18 cellular contexts compared by ENCODE assay signal in genomic region chr1:26155370-26156284, GRCh38. TPM values are rescaled to one million over a fixed set of nuclear protein-coding genes. Genes with fewer than 3 reads are reported as not detected.
A peak's percentile ranks its signal among the peaks of the same experiment; 100 is the strongest.
DNase-seq lines count a peak whose midpoint lies in the region; ATAC-seq, FAIRE-seq and TF ChIP-seq lines count a peak whose summit lies in the region.
"Had no signal": no experiment of that assay in that cellular context is flagged by ENCODE, and none has a peak within 500 bp of the region (broad histone marks: within the 10 kb centered on the region; RNA-seq: fewer than 3 reads in every experiment).

No MANE protein-coding gene starts in this region.

- peaks cover 74% of the 10 kb centered on the region for H3K27me3 Mint-ChIP-seq in GM23338 (ENCODE audit: insufficient read depth, low read depth, poor library complexity)

- 62% methylated on average over 21 of the region's 21 CpGs for WGBS in K562 (ENCODE audit: insufficient coverage, low coverage, missing lambda C conversion rate)

- intact Hi-C loops in K562 (cut with micrococcal nuclease), result no loop called here

- no peak for TF ChIP-seq POLR2A in K562 (conservative IDR thresholded peaks at IDR 0.05)

- H3K9me3 Mint-ChIP-seq in GM23338, result no peaks in the 10 kb centered on the region
- H3K9me3 Mint-ChIP-seq: activated naive CD4-positive, alpha-beta T cell treated with anti-CD3 and anti-CD28 coated beads, Interleukin-2, amount 50 U/mL, for 72 hours; central memory CD8-positive, alpha-beta T cell; IgD-negative memory B cell had no signal

- H3K27me3 ChIP-seq in GM23338 (ENCODE audit: insufficient read depth) (peaks cover 98% of the 10 kb centered on the region), K562 (ENCODE audit: control insufficient read depth in 2 of 2, insufficient read depth in 2 of 2, low read length in 2 of 2) (no peaks in the 10 kb centered on the region), iPS-20b (ENCODE audit: insufficient read depth, low read length) (peaks cover 94% of the 10 kb centered on the region), skeletal muscle tissue (ENCODE audit: control insufficient read depth in 3 of 3, insufficient read depth in 3 of 3, low read length in 3 of 3) (peaks cover 5 to 10% (median 9%) of the 10 kb centered on the region in 3 donors)
- H3K27me3 ChIP-seq: pancreas had no signal

- H4K20me1 ChIP-seq in GM23338 (replicated peaks; ENCODE audit: insufficient read depth), result peaks cover 5% of the 10 kb centered on the region; the same call in 1 of the 2 replicates
- H4K20me1 ChIP-seq in K562 (replicated peaks; ENCODE audit: control insufficient read depth, insufficient read depth, low read length), result no peaks in the 10 kb centered on the region

- H3K4me1 ChIP-seq in GM23338 (ENCODE audit: insufficient read depth) (peaks cover 43% of the 10 kb centered on the region), K562 (replicated peaks in 1 of 2; ENCODE audit: control insufficient read depth in 2 of 2, insufficient read depth in 2 of 2, low read length in 2 of 2) (peaks cover 9 to 37% of the 10 kb centered on the region in 2 experiments), iPS-20b (ENCODE audit: insufficient read depth, low read length) (peaks cover 30% of the 10 kb centered on the region), skeletal muscle tissue (ENCODE audit: control insufficient read depth in 3 of 3, insufficient read depth in 3 of 3, low read length in 3 of 3) (peaks cover 4 to 32% (median 16%) of the 10 kb centered on the region in 3 donors)
- H3K4me1 ChIP-seq: pancreas had no signal

- H3K4me3 ChIP-seq in GM23338 (peak overlapping the region; percentile 58), K562 (no peak overlapping the region), iPS-20b (ENCODE audit: low read length) (peak overlapping the region; percentile 61), skeletal muscle tissue (ENCODE audit: low read length in 3 of 3) (peak overlapping the region in 1 of 3 donors; percentile 51)

- H3K4me2 ChIP-seq in GM23338 (peak overlapping the region; percentile 89), K562 (ENCODE audit: insufficient read depth, low read length) (no peak overlapping the region)

- H3F3A ChIP-seq in GM23338 (replicated peaks; ENCODE audit: low read depth), result peaks cover 7% of the 10 kb centered on the region; the same call in 1 of the 2 replicates

- H3K9ac ChIP-seq in K562 (ENCODE audit: insufficient read depth in 1 of 2, low read depth in 2 of 2, low read length in 2 of 2), result peak overlapping the region in 1 of 2 experiments; percentile 76; a peak in 2 of 4 replicates
- no peak overlapping the region for H3K9ac ChIP-seq in iPS-20b (ENCODE audit: low read depth, low read length)
- peak overlapping the region in 2 of 3 donors; percentile 10 to 50 for H3K9ac ChIP-seq in skeletal muscle tissue (ENCODE audit: low read depth in 1 of 3, low read length in 3 of 3)

- H3K9me1 ChIP-seq in K562 (ENCODE audit: control insufficient read depth, insufficient read depth, low read length), result no peaks in the 10 kb centered on the region

- FAIRE-seq in K562 (lab: Jason Lieb, UNC), result no peak
- FAIRE-seq: pancreas had no signal

- H3K4me3 Mint-ChIP-seq in GM23338, result peak overlapping the region; percentile 76
- H3K4me3 Mint-ChIP-seq: central memory CD8-positive, alpha-beta T cell had no signal

- no peak overlapping the region for H3K27ac ChIP-seq in GM23338 (ENCODE audit: low read depth)
- H3K27ac ChIP-seq in K562 (ENCODE audit: extremely low read depth, low read depth, low read length), result no peak overlapping the region
- no peak overlapping the region for H3K27ac ChIP-seq in iPS-20b (ENCODE audit: low read length)
- H3K27ac ChIP-seq in skeletal muscle tissue (ENCODE audit: low read depth, low read length), result peak overlapping the region; percentile 80
- H3K27ac ChIP-seq: pancreas had no signal

- no peak for TF ChIP-seq EP300 in K562 (IDR thresholded peaks at IDR 0.05; ENCODE audit: low read length)

- in situ Hi-C loops in K562 (cut with MboI), result no loop called here

- no peak for TF ChIP-seq CTCF in GM23338 (conservative IDR thresholded peaks at IDR 0.05; ENCODE audit: low read depth in 2 of 2)
- no peak for TF ChIP-seq CTCF in K562 (IDR thresholded peaks at IDR 0.05 in 2 of 3, conservative IDR thresholded peaks at IDR 0.05 in 1 of 3; ENCODE audit: insufficient read depth in 2 of 3, low read depth in 1 of 3, low read length in 3 of 3)

- POLR2A ChIA-PET in K562 (lab: Yijun Ruan, JAX), result interaction anchor here (0.6 to 2.7 kb wide), 12 partner anchors 8 to 83 kb away, joined by 3 to 13 read pairs (median 4); partner anchors contain the start of gene ZNF593

- TF ChIP-seq RAD21 in K562 (CRISPR knock-in tag; conservative IDR thresholded peaks at IDR 0.05 in 1 of 2, IDR thresholded peaks at IDR 0.05 in 1 of 2), result no peak

- H2AFZ ChIP-seq in GM23338 (no peak overlapping the region), K562 (ENCODE audit: low read depth, low read length) (no peak overlapping the region)

- no peak overlapping the region for H3K27ac Mint-ChIP-seq in GM23338
- H3K27ac Mint-ChIP-seq: activated naive CD4-positive, alpha-beta T cell treated with anti-CD3 and anti-CD28 coated beads, Interleukin-2, amount 50 U/mL, for 72 hours; IgD-negative memory B cell had no signal

- BruUV-seq in K562 (replicated peaks; lab: Mats Ljungman, UMichigan), result no TSS peak

- H3K36me3 ChIP-seq in GM23338 (ENCODE audit: insufficient read depth) (no peaks in the 10 kb centered on the region), K562 (ENCODE audit: control insufficient read depth, insufficient read depth, low read length) (no peaks in the 10 kb centered on the region), iPS-20b (ENCODE audit: insufficient read depth, low read depth, low read length) (no peaks in the 10 kb centered on the region), skeletal muscle tissue (ENCODE audit: control insufficient read depth in 3 of 3, insufficient read depth in 3 of 3, low read length in 3 of 3) (no peaks in the 10 kb centered on the region)
- H3K36me3 ChIP-seq: pancreas, tibial nerve had no signal

- H3K79me2 ChIP-seq in GM23338 (replicated peaks; ENCODE audit: insufficient read depth) (no peaks in the 10 kb centered on the region), K562 (ENCODE audit: control insufficient read depth, insufficient read depth, low read length) (no peaks in the 10 kb centered on the region)

- H3K36me3 Mint-ChIP-seq in GM23338 (ENCODE audit: low read depth), result no peaks in the 10 kb centered on the region
- H3K36me3 Mint-ChIP-seq: activated naive CD4-positive, alpha-beta T cell treated with anti-CD3 and anti-CD28 coated beads, Interleukin-2, amount 50 U/mL, for 72 hours had no signal

- no peaks in the 10 kb centered on the region for H3K9me3 ChIP-seq in K562 (replicated peaks; ENCODE audit: control insufficient read depth, insufficient read depth, low read depth, low read length)
- H3K9me3 ChIP-seq in iPS-20b (ENCODE audit: insufficient read depth, low read depth, low read length), result no peaks in the 10 kb centered on the region
- H3K9me3 ChIP-seq in skeletal muscle tissue (ENCODE audit: control insufficient read depth in 3 of 3, low read length in 3 of 3), result no peaks in the 10 kb centered on the region
- H3K9me3 ChIP-seq: pancreas, tibial nerve had no signal

- CTCF ChIA-PET in K562 (lab: Yijun Ruan, JAX; ENCODE audit: low intra/inter-chr PET ratio), result interaction anchor here (1.2 kb wide), 1 partner anchor 11 kb away, joined by 4 read pairs; no protein-coding TSS in a partner anchor

- peaks cover 59% of the 10 kb centered on the region for H3K4me1 Mint-ChIP-seq in GM23338
- H3K4me1 Mint-ChIP-seq: central memory CD8-positive, alpha-beta T cell; IgD-negative memory B cell had no signal

- peak; percentile 67 for DNase-seq in GM23338 (ENCODE audit: low spot score)
- no peak for DNase-seq in K562 (ENCODE audit: extremely low read depth in 1 of 4, low spot score in 3 of 4)
- no peak for DNase-seq in KG1 (lab: John Stamatoyannopoulos, UW)
- no peak for DNase-seq in activated naive CD4-positive, alpha-beta T cell (lab: John Stamatoyannopoulos, UW)
- no peak for DNase-seq in ecto neural progenitor cell (ENCODE audit: low spot score)
- DNase-seq: DMS79, erythroblast, NCI-H446 had no signal

- no peaks in the 10 kb centered on the region for H3K9me2 ChIP-seq in GM23338 (ENCODE audit: insufficient read depth)

- ATAC-seq in GM23338 (peak; percentile 10), K562 (no peak), HG03439 (IDR thresholded peaks at IDR 0.05; ENCODE audit: unreplicated experiment) (no peak)
- ATAC-seq: activated naive CD4-positive, alpha-beta T cell treated with anti-CD3 and anti-CD28 coated beads, Interleukin-2, amount 50 U/mL, for 72 hours; Panc1; pancreas had no signal

RNA-seq across cellular contexts. Expression of gene FAM110D, which starts 3.3 kb away (rescaled TPM):
- 0.08 and 0.24 TPM in 2 replicates for total RNA-seq in GM23338 (2014; rRNA removed; shearing (Covaris generic))
- polyA plus RNA-seq in GM23338 (2016; fragmentation: Nextera tagmentation; extraction: Ambion mirVana), result 0.39 and 0.45 TPM in 2 replicates
- 0.92 and 1.5 TPM in 2 replicates for total RNA-seq in K562 (2011; cell fraction: chromatin; rRNA removed; ENCODE audit: low replicate concordance)
- total RNA-seq in K562 (2011; cell fraction: nucleolus; rRNA removed), result 0.79 and 1.3 TPM in 2 replicates
- 1.5 and 2.1 TPM in 2 replicates for total RNA-seq in K562 (2011; cell fraction: nucleoplasm; rRNA removed)
- 0.64 and 0.69 TPM in 2 replicates for total RNA-seq in K562 (2014; rRNA removed)
- 0.26 and 0.33 TPM in 2 replicates for total RNA-seq in K562 (2014; rRNA removed; fragmentation: Illumina TruSeq; extraction: Trizol)
- total RNA-seq in K562 (2015; rRNA removed; fragmentation: Illumina TruSeq; extraction: Trizol), result 0.29 and 0.34 TPM in 2 replicates
- 0.58 and 0.62 TPM in 2 replicates for total RNA-seq in K562 (2021)
- polyA plus RNA-seq in K562 (2011; rRNA removed), result 0.60 and 0.67 TPM in 2 replicates
- 0.54 and 0.63 TPM in 2 replicates for polyA plus RNA-seq in K562 (2011; cell fraction: cytosol; rRNA removed)
- polyA plus RNA-seq in K562 (2011; cell fraction: nucleus; rRNA removed), result 0.76 and 1.1 TPM in 2 replicates
- 0.53 and 0.86 TPM in 2 replicates for polyA plus RNA-seq in K562 (2012)
- 0.18 and 0.33 TPM in 2 replicates for polyA plus RNA-seq in K562 (2014; fragmentation: Illumina TruSeq; extraction: Trizol)
- under 1 TPM; 0.04 to 0.11 TPM for polyA plus RNA-seq in K562 (2014; fragmentation: Nextera tagmentation; extraction: Ambion mirVana)
- 0.80 and 1.1 TPM in 2 replicates for polyA plus RNA-seq in K562 (2014; rRNA removed)
- 0.14 and 0.27 TPM in 2 replicates for polyA minus RNA-seq in K562 (2011; rRNA and poly(A)+ RNA removed)
- polyA minus RNA-seq in K562 (2011; cell fraction: cytosol; rRNA and poly(A)+ RNA removed), result 0.55 TPM in 1 of 2 replicates, not detected in the other
- 0.54 and 0.67 TPM in 2 replicates for polyA minus RNA-seq in K562 (2011; cell fraction: nucleus; rRNA and poly(A)+ RNA removed)
- total RNA-seq in skeletal muscle tissue, result 1.0 TPM
- total RNA-seq: activated naive CD4-positive, alpha-beta T cell treated with anti-CD3 and anti-CD28 coated beads, Interleukin-2, amount 50 U/mL, for 72 hours had no signal
- polyA plus RNA-seq: BJ, IgD-negative memory B cell had no signal

RNA-seq across cellular contexts. Expression of gene C1orf232, which starts 13.1 kb away (rescaled TPM):
- not detected in 2 replicates for total RNA-seq in GM23338 (2014; rRNA removed; shearing (Covaris generic))
- not detected in 2 replicates for polyA plus RNA-seq in GM23338 (2016; fragmentation: Nextera tagmentation; extraction: Ambion mirVana)
- total RNA-seq in K562 (2011; cell fraction: chromatin; rRNA removed; ENCODE audit: low replicate concordance), result not detected in 2 replicates
- not detected in 2 replicates for total RNA-seq in K562 (2011; cell fraction: nucleolus; rRNA removed)
- total RNA-seq in K562 (2011; cell fraction: nucleoplasm; rRNA removed), result not detected in 2 replicates
- not detected in 2 replicates for total RNA-seq in K562 (2014; rRNA removed)
- not detected in 2 replicates for total RNA-seq in K562 (2014; rRNA removed; fragmentation: Illumina TruSeq; extraction: Trizol)
- not detected in 2 replicates for total RNA-seq in K562 (2015; rRNA removed; fragmentation: Illumina TruSeq; extraction: Trizol)
- total RNA-seq in K562 (2021), result not detected in 2 replicates
- polyA plus RNA-seq in K562 (2011; rRNA removed), result not detected in 2 replicates
- not detected in 2 replicates for polyA plus RNA-seq in K562 (2011; cell fraction: cytosol; rRNA removed)
- polyA plus RNA-seq in K562 (2011; cell fraction: nucleus; rRNA removed), result not detected in 2 replicates
- polyA plus RNA-seq in K562 (2012), result not detected in 2 replicates
- not detected in 2 replicates for polyA plus RNA-seq in K562 (2014; fragmentation: Illumina TruSeq; extraction: Trizol)
- not detected for polyA plus RNA-seq in K562 (2014; fragmentation: Nextera tagmentation; extraction: Ambion mirVana)
- not detected in 2 replicates for polyA plus RNA-seq in K562 (2014; rRNA removed)
- polyA minus RNA-seq in K562 (2011; rRNA and poly(A)+ RNA removed), result not detected in 2 replicates
- polyA minus RNA-seq in K562 (2011; cell fraction: cytosol; rRNA and poly(A)+ RNA removed), result not detected in 2 replicates
- polyA minus RNA-seq in K562 (2011; cell fraction: nucleus; rRNA and poly(A)+ RNA removed), result not detected in 2 replicates
- not detected for total RNA-seq in skeletal muscle tissue
- total RNA-seq: activated naive CD4-positive, alpha-beta T cell treated with anti-CD3 and anti-CD28 coated beads, Interleukin-2, amount 50 U/mL, for 72 hours; pancreas; tibial nerve had no signal
- polyA plus RNA-seq: BJ, IgD-negative memory B cell, pancreas had no signal

RNA-seq across cellular contexts. Expression of gene ZNF593, which starts 14.1 kb away (rescaled TPM):
- 26.2 and 32.6 TPM in 2 replicates for total RNA-seq in GM23338 (2014; rRNA removed; shearing (Covaris generic))
- polyA plus RNA-seq in GM23338 (2016; fragmentation: Nextera tagmentation; extraction: Ambion mirVana) (108 and 115 TPM in 2 replicates), K562 (2011; rRNA removed) (48.2 and 51.6 TPM in 2 replicates), K562 (2014; fragmentation: Illumina TruSeq; extraction: Trizol) (37.2 and 58.8 TPM in 2 replicates), K562 (2014; fragmentation: Nextera tagmentation; extraction: Ambion mirVana) (10 to 100 TPM in 1 of 2 experiments, 1 to 10 TPM in 1; 9.8 to 27.1 TPM), K562 (2014; rRNA removed) (313 and 334 TPM in 2 replicates)
- total RNA-seq in K562 (2011; cell fraction: chromatin; rRNA removed; ENCODE audit: low replicate concordance), result 12.7 and 40.0 TPM in 2 replicates
- 55.5 and 60.9 TPM in 2 replicates for total RNA-seq in K562 (2011; cell fraction: nucleolus; rRNA removed)
- total RNA-seq in K562 (2011; cell fraction: nucleoplasm; rRNA removed), result 22.8 and 27.3 TPM in 2 replicates
- total RNA-seq in K562 (2014; rRNA removed) (233 and 259 TPM in 2 replicates), K562 (2014; rRNA removed; fragmentation: Illumina TruSeq; extraction: Trizol) (16.2 and 32.2 TPM in 2 replicates), K562 (2015; rRNA removed; fragmentation: Illumina TruSeq; extraction: Trizol) (66.3 and 76.7 TPM in 2 replicates), K562 (2021) (125 and 144 TPM in 2 replicates), skeletal muscle tissue (21.9 TPM)
- 107 and 284 TPM in 2 replicates for polyA plus RNA-seq in K562 (2011; cell fraction: cytosol; rRNA removed)
- 48.1 and 66.6 TPM in 2 replicates for polyA plus RNA-seq in K562 (2011; cell fraction: nucleus; rRNA removed)
- polyA plus RNA-seq in K562 (2012), result 81.5 and 109 TPM in 2 replicates
- polyA minus RNA-seq in K562 (2011; rRNA and poly(A)+ RNA removed), result 6.5 and 11.3 TPM in 2 replicates
- polyA minus RNA-seq in K562 (2011; cell fraction: cytosol; rRNA and poly(A)+ RNA removed), result 20.5 and 28.1 TPM in 2 replicates
- 27.1 and 36.7 TPM in 2 replicates for polyA minus RNA-seq in K562 (2011; cell fraction: nucleus; rRNA and poly(A)+ RNA removed)

RNA-seq across cellular contexts. Expression of gene ZNF593OS, which starts 16.0 kb away (rescaled TPM):
- not detected in 2 replicates for total RNA-seq in GM23338 (2014; rRNA removed; shearing (Covaris generic))
- 0.68 and 1.1 TPM in 2 replicates for polyA plus RNA-seq in GM23338 (2016; fragmentation: Nextera tagmentation; extraction: Ambion mirVana)
- total RNA-seq in K562 (2011; cell fraction: chromatin; rRNA removed; ENCODE audit: low replicate concordance), result not detected in 2 replicates
- 0.33 TPM in 1 of 2 replicates, not detected in the other for total RNA-seq in K562 (2011; cell fraction: nucleolus; rRNA removed)
- total RNA-seq in K562 (2011; cell fraction: nucleoplasm; rRNA removed), result not detected in 2 replicates
- total RNA-seq in K562 (2014; rRNA removed), result not detected in 2 replicates
- total RNA-seq in K562 (2014; rRNA removed; fragmentation: Illumina TruSeq; extraction: Trizol), result not detected in 2 replicates
- not detected in 2 replicates for total RNA-seq in K562 (2015; rRNA removed; fragmentation: Illumina TruSeq; extraction: Trizol)
- not detected in 2 replicates for total RNA-seq in K562 (2021)
- polyA plus RNA-seq in K562 (2011; rRNA removed), result not detected in 2 replicates
- 0.04 TPM in 1 of 2 replicates, not detected in the other for polyA plus RNA-seq in K562 (2011; cell fraction: cytosol; rRNA removed)
- polyA plus RNA-seq in K562 (2011; cell fraction: nucleus; rRNA removed), result not detected in 2 replicates
- polyA plus RNA-seq in K562 (2012), result 1.5 and 1.6 TPM in 2 replicates
- not detected in 2 replicates for polyA plus RNA-seq in K562 (2014; fragmentation: Illumina TruSeq; extraction: Trizol)
- under 1 TPM; 0.24 to 0.27 TPM for polyA plus RNA-seq in K562 (2014; fragmentation: Nextera tagmentation; extraction: Ambion mirVana)
- polyA plus RNA-seq in K562 (2014; rRNA removed), result not detected in 2 replicates
- not detected in 2 replicates for polyA minus RNA-seq in K562 (2011; rRNA and poly(A)+ RNA removed)
- not detected in 2 replicates for polyA minus RNA-seq in K562 (2011; cell fraction: cytosol; rRNA and poly(A)+ RNA removed)
- 0.67 TPM in 1 of 2 replicates, not detected in the other for polyA minus RNA-seq in K562 (2011; cell fraction: nucleus; rRNA and poly(A)+ RNA removed)
- total RNA-seq in skeletal muscle tissue, result not detected
- total RNA-seq: activated naive CD4-positive, alpha-beta T cell treated with anti-CD3 and anti-CD28 coated beads, Interleukin-2, amount 50 U/mL, for 72 hours; pancreas; tibial nerve had no signal
- polyA plus RNA-seq: BJ had no signal

RNA-seq across cellular contexts. Expression of gene CNKSR1, which starts 21.7 kb away (rescaled TPM):
- 11.3 and 12.5 TPM in 2 replicates for total RNA-seq in GM23338 (2014; rRNA removed; shearing (Covaris generic))
- polyA plus RNA-seq in GM23338 (2016; fragmentation: Nextera tagmentation; extraction: Ambion mirVana), result 9.7 and 9.8 TPM in 2 replicates
- total RNA-seq in K562 (2011; cell fraction: chromatin; rRNA removed; ENCODE audit: low replicate concordance), result 12.4 and 22.9 TPM in 2 replicates
- 7.5 and 12.7 TPM in 2 replicates for total RNA-seq in K562 (2011; cell fraction: nucleolus; rRNA removed)
- total RNA-seq in K562 (2011; cell fraction: nucleoplasm; rRNA removed), result 6.0 and 9.3 TPM in 2 replicates
- total RNA-seq in K562 (2014; rRNA removed), result 1.1 and 2.4 TPM in 2 replicates
- 0.73 and 0.80 TPM in 2 replicates for total RNA-seq in K562 (2014; rRNA removed; fragmentation: Illumina TruSeq; extraction: Trizol)
- 1.8 and 2.4 TPM in 2 replicates for total RNA-seq in K562 (2015; rRNA removed; fragmentation: Illumina TruSeq; extraction: Trizol)
- 1.6 and 2.0 TPM in 2 replicates for total RNA-seq in K562 (2021)
- polyA plus RNA-seq in K562 (2011; rRNA removed), result 0.91 and 0.93 TPM in 2 replicates
- 1.3 and 2.6 TPM in 2 replicates for polyA plus RNA-seq in K562 (2011; cell fraction: cytosol; rRNA removed)
- polyA plus RNA-seq in K562 (2011; cell fraction: nucleus; rRNA removed), result 4.0 and 6.5 TPM in 2 replicates
- polyA plus RNA-seq in K562 (2012), result 2.1 and 3.1 TPM in 2 replicates
- 2.0 and 2.2 TPM in 2 replicates for polyA plus RNA-seq in K562 (2014; fragmentation: Illumina TruSeq; extraction: Trizol)
- under 1 TPM; 0.03 to 0.10 TPM for polyA plus RNA-seq in K562 (2014; fragmentation: Nextera tagmentation; extraction: Ambion mirVana)
- polyA plus RNA-seq in K562 (2014; rRNA removed), result 2.0 and 2.8 TPM in 2 replicates
- 0.45 and 0.56 TPM in 2 replicates for polyA minus RNA-seq in K562 (2011; rRNA and poly(A)+ RNA removed)
- 1.2 and 2.7 TPM in 2 replicates for polyA minus RNA-seq in K562 (2011; cell fraction: cytosol; rRNA and poly(A)+ RNA removed)
- 0.94 and 1.8 TPM in 2 replicates for polyA minus RNA-seq in K562 (2011; cell fraction: nucleus; rRNA and poly(A)+ RNA removed)
- total RNA-seq in skeletal muscle tissue, result not detected
